ENCODE assay signal across 18 cellular contexts in genomic region chr3:115975796-115976195, GRCh38.
"Had no signal": no experiment of that assay in that cellular context is flagged by ENCODE, and none has a peak within 500 bp of the region (broad histone marks: within the 10 kb centered on the region; RNA-seq: fewer than 3 reads in every experiment).

No MANE protein-coding gene starts in this region.

- ATAC-seq: body of pancreas; natural killer cell; stimulated activated naive CD8-positive, alpha-beta T cell treated with anti-CD3 and anti-CD28 coated beads, Interleukin-15, amount 100 ng/mL, for 72 hours had no signal

- H3K36me3 Mint-ChIP-seq: natural killer cell had no signal

- H3K27me3 Mint-ChIP-seq: central memory CD8-positive, alpha-beta T cell; dendritic cell treated with granulocyte-macrophage colony-stimulating factor and Interleukin-4, amounts not matched to agents 40 ng/mL and 50 ng/mL, for 4 days; stimulated activated naive CD8-positive, alpha-beta T cell treated with anti-CD3 and anti-CD28 coated beads, Interleukin-15, amount 100 ng/mL, for 72 hours had no signal

- H3K27ac Mint-ChIP-seq: activated T-helper 2 cell treated with anti-CD3 and anti-CD28 coated beads, Interferon-gamma antibody, Interleukin-2, Interleukin-4, amounts not matched to agents 10 μg/mL and 5 μg/mL and 100 μg/mL, durations not matched to agents 14 hours and 24 hours and 36 hours; dendritic cell treated with granulocyte-macrophage colony-stimulating factor and Interleukin-4, amounts not matched to agents 40 ng/mL and 50 ng/mL, for 4 days; natural killer cell; stimulated activated naive CD8-positive, alpha-beta T cell treated with anti-CD3 and anti-CD28 coated beads, Interleukin-15, amount 100 ng/mL, for 72 hours; T-helper 2 cell treated with Interferon-gamma antibody and Interleukin-4, amounts not matched to agents 5 μg/mL and 100 μg/mL, for 36 hours had no signal

- H3K9me3 ChIP-seq: adrenal gland, body of pancreas, sigmoid colon, testis, upper lobe of right lung had no signal

- H3K4me1 Mint-ChIP-seq: central memory CD8-positive, alpha-beta T cell; natural killer cell; stimulated activated naive CD8-positive, alpha-beta T cell treated with anti-CD3 and anti-CD28 coated beads, Interleukin-15, amount 100 ng/mL, for 72 hours had no signal

- H3K4me3 Mint-ChIP-seq: central memory CD8-positive, alpha-beta T cell; dendritic cell treated with granulocyte-macrophage colony-stimulating factor and Interleukin-4, amounts not matched to agents 40 ng/mL and 50 ng/mL, for 4 days; natural killer cell; stimulated activated naive CD8-positive, alpha-beta T cell treated with anti-CD3 and anti-CD28 coated beads, Interleukin-15, amount 100 ng/mL, for 72 hours; T-helper 2 cell treated with Interferon-gamma antibody and Interleukin-4, amounts not matched to agents 5 μg/mL and 100 μg/mL, for 36 hours had no signal

- H3K9me3 Mint-ChIP-seq: activated T-helper 2 cell treated with anti-CD3 and anti-CD28 coated beads, Interferon-gamma antibody, Interleukin-2, Interleukin-4, amounts not matched to agents 10 μg/mL and 5 μg/mL and 100 μg/mL, durations not matched to agents 14 hours and 24 hours and 36 hours; central memory CD8-positive, alpha-beta T cell; T-helper 2 cell treated with Interferon-gamma antibody and Interleukin-4, amounts not matched to agents 5 μg/mL and 100 μg/mL, for 36 hours had no signal

- H3K27ac ChIP-seq: adrenal gland, body of pancreas, sigmoid colon, testis, upper lobe of right lung had no signal

- H3K4me1 ChIP-seq: body of pancreas, sigmoid colon, testis had no signal

- H3K36me3 ChIP-seq: adrenal gland, sigmoid colon, upper lobe of right lung had no signal

- DNase-seq: activated CD4-positive, alpha-beta T cell treated with anti-CD3 and anti-CD28 coated beads, Interleukin-2, amount 50 U/mL, for 1 hour; activated naive CD4-positive, alpha-beta T cell treated with anti-CD3 and anti-CD28 coated beads, Interleukin-2, amount 50 U/mL, for 16 hours; adrenal gland; body of pancreas; left cardiac atrium; natural killer cell; occipital lobe; sigmoid colon; stimulated activated CD4-positive, alpha-beta T cell treated with anti-CD3 and anti-CD28 coated beads, Interleukin-15, amount 100 ng/mL, for 24 hours; stimulated activated CD4-positive, alpha-beta T cell treated with anti-CD3 and anti-CD28 coated beads, Interleukin-4, amount 100 ng/mL, for 4 hours; stimulated activated naive CD8-positive, alpha-beta T cell treated with anti-CD3 and anti-CD28 coated beads, Interleukin-15, amount 100 ng/mL, for 72 hours; testis; upper lobe of right lung had no signal

- H3K4me3 ChIP-seq: adrenal gland, body of pancreas, lung, sigmoid colon, testis, upper lobe of right lung had no signal

- H3K27me3 ChIP-seq: adrenal gland, body of pancreas, sigmoid colon, testis, upper lobe of right lung had no signal
